ENCODE assay signal across 15 cellular contexts in the genomic region with DNA sequence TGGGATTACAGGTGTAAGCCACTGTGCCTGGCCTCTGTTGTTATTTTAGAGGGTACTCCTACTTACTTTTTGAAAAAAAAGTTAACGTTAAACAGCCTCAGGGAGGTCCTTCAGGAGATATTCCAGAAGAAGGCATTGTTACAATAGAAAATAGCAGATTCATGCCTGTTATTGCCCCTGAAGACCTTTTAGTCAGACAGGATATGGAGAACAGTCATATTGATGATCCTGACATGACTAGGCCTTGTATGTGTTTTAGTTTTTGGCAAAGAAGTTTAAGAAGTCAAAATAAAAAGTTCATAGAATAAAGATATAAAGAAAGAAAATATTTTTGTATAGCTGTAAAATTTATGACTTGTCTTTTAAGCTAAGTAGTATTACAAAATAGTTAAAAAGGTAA.
"Had no signal": no experiment of that assay in that cellular context is flagged by ENCODE, and none has a peak within 500 bp of the region (broad histone marks: within the 10 kb centered on the region; RNA-seq: fewer than 3 reads in every experiment).

No MANE protein-coding gene starts in this region.

- H3K4me1 ChIP-seq: lower lobe of right lung, prostate gland, testis, upper lobe of left lung had no signal

- ATAC-seq: gastrocnemius medialis, left colon, lower lobe of right lung, right cardiac atrium had no signal

- H3K4me3 ChIP-seq: gastrocnemius medialis, lower lobe of right lung, prostate gland, smooth muscle cell, testis, upper lobe of left lung had no signal

- H3K9me3 ChIP-seq: gastrocnemius medialis, lower lobe of right lung, prostate gland, testis, upper lobe of left lung had no signal

- H3K27me3 ChIP-seq: gastrocnemius medialis, testis, upper lobe of left lung had no signal

- DNase-seq: activated B cell treated with CpG ODN at 0.5 μM for 24 hours; activated gamma-delta T cell; activated naive CD8-positive, alpha-beta T cell treated with anti-CD3 and anti-CD28 coated beads, Interleukin-2, amount 10 ng/mL, durations not matched to agents 7 days and 5 days; activated T-cell treated with anti-CD3 and anti-CD28 coated beads, Interleukin-2, amount 50 U/mL, for 4 hours; aorta; gastrocnemius medialis; left colon; lower lobe of right lung; right cardiac atrium; stimulated activated CD4-positive, alpha-beta T cell treated with anti-CD3 and anti-CD28 coated beads, Interleukin-4, amount 100 ng/mL, for 4 hours; stimulated activated CD8-positive, alpha-beta memory T cell treated with anti-CD3 and anti-CD28 coated beads, Interleukin-4, amount 100 ng/mL, for 48 hours; testis; upper lobe of left lung had no signal

- H3K27ac ChIP-seq: gastrocnemius medialis, lower lobe of right lung, prostate gland, testis, upper lobe of left lung had no signal

- H3K4me2 ChIP-seq: smooth muscle cell had no signal

- H3K36me3 ChIP-seq: prostate gland had no signal
